In the genomic region with DNA sequence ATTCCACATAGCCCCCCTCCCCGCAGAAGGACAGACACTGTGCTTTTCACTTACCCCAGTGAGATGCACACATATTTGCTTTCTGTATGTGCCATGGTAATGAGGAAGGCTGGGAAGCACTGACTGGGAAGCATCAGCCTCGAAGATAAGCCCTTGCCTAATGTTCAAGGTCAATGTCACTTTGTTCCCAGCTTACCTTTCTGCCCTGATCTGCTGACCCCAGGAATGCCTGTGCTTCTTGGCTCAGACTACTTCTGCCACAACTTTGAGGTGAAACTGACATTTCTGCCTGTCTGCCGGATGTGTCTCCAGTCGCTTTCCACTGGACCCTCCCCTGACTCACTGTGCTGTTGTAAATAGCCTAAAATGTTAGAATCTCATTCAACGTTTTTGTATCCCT, we compare ENCODE assay signal across 1 cellular context.
TF ChIP-seq lines count a peak whose summit lies in the region.

No MANE protein-coding gene starts in this region.

TF ChIP-seq in HepG2, 621 proteins besides CTCF, POLR2A, EP300 and RAD21 (continued from another document and continues in another):
- TF ChIP-seq, protein P1, sequence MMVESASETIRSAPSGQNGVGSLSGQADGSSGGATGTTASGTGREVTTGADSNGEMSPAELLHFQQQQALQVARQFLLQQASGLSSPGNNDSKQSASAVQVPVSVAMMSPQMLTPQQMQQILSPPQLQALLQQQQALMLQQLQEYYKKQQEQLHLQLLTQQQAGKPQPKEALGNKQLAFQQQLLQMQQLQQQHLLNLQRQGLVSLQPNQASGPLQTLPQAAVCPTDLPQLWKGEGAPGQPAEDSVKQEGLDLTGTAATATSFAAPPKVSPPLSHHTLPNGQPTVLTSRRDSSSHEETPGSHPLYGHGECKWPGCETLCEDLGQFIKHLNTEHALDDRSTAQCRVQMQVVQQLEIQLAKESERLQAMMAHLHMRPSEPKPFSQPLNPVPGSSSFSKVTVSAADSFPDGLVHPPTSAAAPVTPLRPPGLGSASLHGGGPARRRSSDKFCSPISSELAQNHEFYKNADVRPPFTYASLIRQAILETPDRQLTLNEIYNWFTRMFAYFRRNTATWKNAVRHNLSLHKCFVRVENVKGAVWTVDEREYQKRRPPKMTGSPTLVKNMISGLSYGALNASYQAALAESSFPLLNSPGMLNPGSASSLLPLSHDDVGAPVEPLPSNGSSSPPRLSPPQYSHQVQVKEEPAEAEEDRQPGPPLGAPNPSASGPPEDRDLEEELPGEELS (CRISPR knock-in tag; IDR thresholded peaks at IDR 0.05), result peak; percentile 55; the same call in 1 of the 2 replicates
- TF ChIP-seq PAX8 (CRISPR knock-in tag; IDR thresholded peaks at IDR 0.05; ENCODE audit: borderline replicate concordance) (no peak), ZBTB8A (CRISPR knock-in tag; IDR thresholded peaks at IDR 0.05; ENCODE audit: borderline replicate concordance, low read depth) (no peak), MAZ (IDR thresholded peaks at IDR 0.05; ENCODE audit: borderline replicate concordance, low read depth, low read length) (no peak), MAZ (CRISPR knock-in tag; IDR thresholded peaks at IDR 0.05; ENCODE audit: low read depth) (no peak), PHF8 (CRISPR knock-in tag; IDR thresholded peaks at IDR 0.05) (no peak), FLYWCH1 (CRISPR knock-in tag; IDR thresholded peaks at IDR 0.05) (no peak), SOX5 (CRISPR knock-in tag; IDR thresholded peaks at IDR 0.05; ENCODE audit: borderline replicate concordance) (no peak), ZNF678 (CRISPR knock-in tag; IDR thresholded peaks at IDR 0.05) (no peak), ZBTB7B (CRISPR knock-in tag; IDR thresholded peaks at IDR 0.05) (no peak), ZNF326 (CRISPR knock-in tag; IDR thresholded peaks at IDR 0.05; ENCODE audit: borderline replicate concordance) (no peak), ZNF766 (CRISPR knock-in tag; IDR thresholded peaks at IDR 0.05; ENCODE audit: borderline replicate concordance) (no peak), ZNF256 (CRISPR knock-in tag; conservative IDR thresholded peaks at IDR 0.05) (no peak), HNRNPL (IDR thresholded peaks at IDR 0.05; ENCODE audit: low read depth, low read length) (no peak), NCOA2 (CRISPR knock-in tag; IDR thresholded peaks at IDR 0.05) (peak; percentile 45; the same call in 1 of the 2 replicates), TSC22D2 (CRISPR knock-in tag; IDR thresholded peaks at IDR 0.05; ENCODE audit: borderline replicate concordance) (no peak), TMF1 (CRISPR knock-in tag; IDR thresholded peaks at IDR 0.05; ENCODE audit: low read depth) (no peak), RBM22 (optimal IDR thresholded peaks at IDR 0.05; ENCODE audit: low read length) (no peak), POGZ (CRISPR knock-in tag; IDR thresholded peaks at IDR 0.05) (peak; percentile 53; the same call in 1 of the 2 replicates), GABPA (IDR thresholded peaks at IDR 0.05; ENCODE audit: low read depth, low read length) (no peak), GABPA (CRISPR knock-in tag; IDR thresholded peaks at IDR 0.05; ENCODE audit: low read depth) (no peak), BCL6 (CRISPR knock-in tag; IDR thresholded peaks at IDR 0.05) (peak; percentile 80), ZNF615 (CRISPR knock-in tag; IDR thresholded peaks at IDR 0.05; ENCODE audit: borderline replicate concordance) (no peak), KDM3A (CRISPR knock-in tag; IDR thresholded peaks at IDR 0.05; ENCODE audit: low read depth) (no peak), ZNF383 (CRISPR knock-in tag; IDR thresholded peaks at IDR 0.05; ENCODE audit: borderline replicate concordance) (no peak), ZNF839 (CRISPR knock-in tag; IDR thresholded peaks at IDR 0.05; ENCODE audit: borderline replicate concordance) (no peak), HDAC2 (CRISPR knock-in tag; IDR thresholded peaks at IDR 0.05) (peak; percentile 59; the same call in 1 of the 2 replicates), SETDB1 (CRISPR knock-in tag; IDR thresholded peaks at IDR 0.05; ENCODE audit: borderline replicate concordance) (no peak), ZNF558 (CRISPR knock-in tag; IDR thresholded peaks at IDR 0.05; ENCODE audit: borderline replicate concordance) (no peak), ZNF234 (CRISPR knock-in tag; conservative IDR thresholded peaks at IDR 0.05) (no peak), HOXA9 (CRISPR knock-in tag; IDR thresholded peaks at IDR 0.05; ENCODE audit: borderline replicate concordance) (no peak), ETV6 (CRISPR knock-in tag; conservative IDR thresholded peaks at IDR 0.05) (no peak), ZNF556 (CRISPR knock-in tag; IDR thresholded peaks at IDR 0.05; ENCODE audit: borderline replicate concordance) (no peak), SOX6 (IDR thresholded peaks at IDR 0.05) (no peak), SOX6 (CRISPR knock-in tag; IDR thresholded peaks at IDR 0.05) (peak; percentile 32; the same call in 1 of the 2 replicates), ZNF180 (CRISPR knock-in tag; IDR thresholded peaks at IDR 0.05; ENCODE audit: borderline replicate concordance, low read depth) (no peak), ZNF768 (CRISPR knock-in tag; IDR thresholded peaks at IDR 0.05) (no peak), ZSCAN30 (CRISPR knock-in tag; IDR thresholded peaks at IDR 0.05) (no peak), ZNF570 (CRISPR knock-in tag; IDR thresholded peaks at IDR 0.05; ENCODE audit: borderline replicate concordance) (no peak), ZNF12 (CRISPR knock-in tag; IDR thresholded peaks at IDR 0.05) (no peak), SKI (IDR thresholded peaks at IDR 0.05; ENCODE audit: partially characterized antibody) (peak; percentile 83), SUZ12 (IDR thresholded peaks at IDR 0.05; ENCODE audit: low read depth, low read length) (no peak), TARDBP (CRISPR knock-in tag; IDR thresholded peaks at IDR 0.05) (0 out of 2 replicates have a peak, but pooled peaks have one; percentile 45), DPF2 (CRISPR knock-in tag; IDR thresholded peaks at IDR 0.05; ENCODE audit: borderline replicate concordance, low read depth) (no peak)
- TF ChIP-seq, protein P2, sequence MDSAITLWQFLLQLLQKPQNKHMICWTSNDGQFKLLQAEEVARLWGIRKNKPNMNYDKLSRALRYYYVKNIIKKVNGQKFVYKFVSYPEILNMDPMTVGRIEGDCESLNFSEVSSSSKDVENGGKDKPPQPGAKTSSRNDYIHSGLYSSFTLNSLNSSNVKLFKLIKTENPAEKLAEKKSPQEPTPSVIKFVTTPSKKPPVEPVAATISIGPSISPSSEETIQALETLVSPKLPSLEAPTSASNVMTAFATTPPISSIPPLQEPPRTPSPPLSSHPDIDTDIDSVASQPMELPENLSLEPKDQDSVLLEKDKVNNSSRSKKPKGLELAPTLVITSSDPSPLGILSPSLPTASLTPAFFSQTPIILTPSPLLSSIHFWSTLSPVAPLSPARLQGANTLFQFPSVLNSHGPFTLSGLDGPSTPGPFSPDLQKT (CRISPR knock-in tag; IDR thresholded peaks at IDR 0.05; ENCODE audit: borderline replicate concordance), result no peak
- TF ChIP-seq, protein P3, sequence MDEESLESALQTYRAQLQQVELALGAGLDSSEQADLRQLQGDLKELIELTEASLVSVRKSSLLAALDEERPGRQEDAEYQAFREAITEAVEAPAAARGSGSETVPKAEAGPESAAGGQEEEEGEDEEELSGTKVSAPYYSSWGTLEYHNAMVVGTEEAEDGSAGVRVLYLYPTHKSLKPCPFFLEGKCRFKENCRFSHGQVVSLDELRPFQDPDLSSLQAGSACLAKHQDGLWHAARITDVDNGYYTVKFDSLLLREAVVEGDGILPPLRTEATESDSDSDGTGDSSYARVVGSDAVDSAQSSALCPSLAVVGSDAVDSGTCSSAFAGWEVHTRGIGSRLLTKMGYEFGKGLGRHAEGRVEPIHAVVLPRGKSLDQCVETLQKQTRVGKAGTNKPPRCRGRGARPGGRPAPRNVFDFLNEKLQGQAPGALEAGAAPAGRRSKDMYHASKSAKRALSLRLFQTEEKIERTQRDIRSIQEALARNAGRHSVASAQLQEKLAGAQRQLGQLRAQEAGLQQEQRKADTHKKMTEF (CRISPR knock-in tag; IDR thresholded peaks at IDR 0.05), result no peak
- TF ChIP-seq, protein P4, sequence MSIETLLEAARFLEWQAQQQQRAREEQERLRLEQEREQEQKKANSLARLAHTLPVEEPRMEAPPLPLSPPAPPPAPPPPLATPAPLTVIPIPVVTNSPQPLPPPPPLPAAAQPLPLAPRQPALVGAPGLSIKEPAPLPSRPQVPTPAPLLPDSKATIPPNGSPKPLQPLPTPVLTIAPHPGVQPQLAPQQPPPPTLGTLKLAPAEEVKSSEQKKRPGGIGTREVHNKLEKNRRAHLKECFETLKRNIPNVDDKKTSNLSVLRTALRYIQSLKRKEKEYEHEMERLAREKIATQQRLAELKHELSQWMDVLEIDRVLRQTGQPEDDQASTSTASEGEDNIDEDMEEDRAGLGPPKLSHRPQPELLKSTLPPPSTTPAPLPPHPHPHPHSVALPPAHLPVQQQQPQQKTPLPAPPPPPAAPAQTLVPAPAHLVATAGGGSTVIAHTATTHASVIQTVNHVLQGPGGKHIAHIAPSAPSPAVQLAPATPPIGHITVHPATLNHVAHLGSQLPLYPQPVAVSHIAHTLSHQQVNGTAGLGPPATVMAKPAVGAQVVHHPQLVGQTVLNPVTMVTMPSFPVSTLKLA (IDR thresholded peaks at IDR 0.05), result no peak
- TF ChIP-seq, protein P5, sequence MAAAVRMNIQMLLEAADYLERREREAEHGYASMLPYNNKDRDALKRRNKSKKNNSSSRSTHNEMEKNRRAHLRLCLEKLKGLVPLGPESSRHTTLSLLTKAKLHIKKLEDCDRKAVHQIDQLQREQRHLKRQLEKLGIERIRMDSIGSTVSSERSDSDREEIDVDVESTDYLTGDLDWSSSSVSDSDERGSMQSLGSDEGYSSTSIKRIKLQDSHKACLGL (CRISPR knock-in tag; IDR thresholded peaks at IDR 0.05), result no peak
- TF ChIP-seq, protein P6, sequence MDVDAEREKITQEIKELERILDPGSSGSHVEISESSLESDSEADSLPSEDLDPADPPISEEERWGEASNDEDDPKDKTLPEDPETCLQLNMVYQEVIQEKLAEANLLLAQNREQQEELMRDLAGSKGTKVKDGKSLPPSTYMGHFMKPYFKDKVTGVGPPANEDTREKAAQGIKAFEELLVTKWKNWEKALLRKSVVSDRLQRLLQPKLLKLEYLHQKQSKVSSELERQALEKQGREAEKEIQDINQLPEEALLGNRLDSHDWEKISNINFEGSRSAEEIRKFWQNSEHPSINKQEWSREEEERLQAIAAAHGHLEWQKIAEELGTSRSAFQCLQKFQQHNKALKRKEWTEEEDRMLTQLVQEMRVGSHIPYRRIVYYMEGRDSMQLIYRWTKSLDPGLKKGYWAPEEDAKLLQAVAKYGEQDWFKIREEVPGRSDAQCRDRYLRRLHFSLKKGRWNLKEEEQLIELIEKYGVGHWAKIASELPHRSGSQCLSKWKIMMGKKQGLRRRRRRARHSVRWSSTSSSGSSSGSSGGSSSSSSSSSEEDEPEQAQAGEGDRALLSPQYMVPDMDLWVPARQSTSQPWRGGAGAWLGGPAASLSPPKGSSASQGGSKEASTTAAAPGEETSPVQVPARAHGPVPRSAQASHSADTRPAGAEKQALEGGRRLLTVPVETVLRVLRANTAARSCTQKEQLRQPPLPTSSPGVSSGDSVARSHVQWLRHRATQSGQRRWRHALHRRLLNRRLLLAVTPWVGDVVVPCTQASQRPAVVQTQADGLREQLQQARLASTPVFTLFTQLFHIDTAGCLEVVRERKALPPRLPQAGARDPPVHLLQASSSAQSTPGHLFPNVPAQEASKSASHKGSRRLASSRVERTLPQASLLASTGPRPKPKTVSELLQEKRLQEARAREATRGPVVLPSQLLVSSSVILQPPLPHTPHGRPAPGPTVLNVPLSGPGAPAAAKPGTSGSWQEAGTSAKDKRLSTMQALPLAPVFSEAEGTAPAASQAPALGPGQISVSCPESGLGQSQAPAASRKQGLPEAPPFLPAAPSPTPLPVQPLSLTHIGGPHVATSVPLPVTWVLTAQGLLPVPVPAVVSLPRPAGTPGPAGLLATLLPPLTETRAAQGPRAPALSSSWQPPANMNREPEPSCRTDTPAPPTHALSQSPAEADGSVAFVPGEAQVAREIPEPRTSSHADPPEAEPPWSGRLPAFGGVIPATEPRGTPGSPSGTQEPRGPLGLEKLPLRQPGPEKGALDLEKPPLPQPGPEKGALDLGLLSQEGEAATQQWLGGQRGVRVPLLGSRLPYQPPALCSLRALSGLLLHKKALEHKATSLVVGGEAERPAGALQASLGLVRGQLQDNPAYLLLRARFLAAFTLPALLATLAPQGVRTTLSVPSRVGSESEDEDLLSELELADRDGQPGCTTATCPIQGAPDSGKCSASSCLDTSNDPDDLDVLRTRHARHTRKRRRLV (CRISPR knock-in tag; IDR thresholded peaks at IDR 0.05), result no peak
- TF ChIP-seq, protein P7, sequence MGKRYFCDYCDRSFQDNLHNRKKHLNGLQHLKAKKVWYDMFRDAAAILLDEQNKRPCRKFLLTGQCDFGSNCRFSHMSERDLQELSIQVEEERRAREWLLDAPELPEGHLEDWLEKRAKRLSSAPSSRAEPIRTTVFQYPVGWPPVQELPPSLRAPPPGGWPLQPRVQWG (CRISPR knock-in tag; IDR thresholded peaks at IDR 0.05; ENCODE audit: borderline replicate concordance, low read depth), result no peak
- TF ChIP-seq, protein P8, sequence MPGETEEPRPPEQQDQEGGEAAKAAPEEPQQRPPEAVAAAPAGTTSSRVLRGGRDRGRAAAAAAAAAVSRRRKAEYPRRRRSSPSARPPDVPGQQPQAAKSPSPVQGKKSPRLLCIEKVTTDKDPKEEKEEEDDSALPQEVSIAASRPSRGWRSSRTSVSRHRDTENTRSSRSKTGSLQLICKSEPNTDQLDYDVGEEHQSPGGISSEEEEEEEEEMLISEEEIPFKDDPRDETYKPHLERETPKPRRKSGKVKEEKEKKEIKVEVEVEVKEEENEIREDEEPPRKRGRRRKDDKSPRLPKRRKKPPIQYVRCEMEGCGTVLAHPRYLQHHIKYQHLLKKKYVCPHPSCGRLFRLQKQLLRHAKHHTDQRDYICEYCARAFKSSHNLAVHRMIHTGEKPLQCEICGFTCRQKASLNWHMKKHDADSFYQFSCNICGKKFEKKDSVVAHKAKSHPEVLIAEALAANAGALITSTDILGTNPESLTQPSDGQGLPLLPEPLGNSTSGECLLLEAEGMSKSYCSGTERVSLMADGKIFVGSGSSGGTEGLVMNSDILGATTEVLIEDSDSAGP (CRISPR knock-in tag; IDR thresholded peaks at IDR 0.05; ENCODE audit: borderline replicate concordance), result no peak
- TF ChIP-seq, protein P9, sequence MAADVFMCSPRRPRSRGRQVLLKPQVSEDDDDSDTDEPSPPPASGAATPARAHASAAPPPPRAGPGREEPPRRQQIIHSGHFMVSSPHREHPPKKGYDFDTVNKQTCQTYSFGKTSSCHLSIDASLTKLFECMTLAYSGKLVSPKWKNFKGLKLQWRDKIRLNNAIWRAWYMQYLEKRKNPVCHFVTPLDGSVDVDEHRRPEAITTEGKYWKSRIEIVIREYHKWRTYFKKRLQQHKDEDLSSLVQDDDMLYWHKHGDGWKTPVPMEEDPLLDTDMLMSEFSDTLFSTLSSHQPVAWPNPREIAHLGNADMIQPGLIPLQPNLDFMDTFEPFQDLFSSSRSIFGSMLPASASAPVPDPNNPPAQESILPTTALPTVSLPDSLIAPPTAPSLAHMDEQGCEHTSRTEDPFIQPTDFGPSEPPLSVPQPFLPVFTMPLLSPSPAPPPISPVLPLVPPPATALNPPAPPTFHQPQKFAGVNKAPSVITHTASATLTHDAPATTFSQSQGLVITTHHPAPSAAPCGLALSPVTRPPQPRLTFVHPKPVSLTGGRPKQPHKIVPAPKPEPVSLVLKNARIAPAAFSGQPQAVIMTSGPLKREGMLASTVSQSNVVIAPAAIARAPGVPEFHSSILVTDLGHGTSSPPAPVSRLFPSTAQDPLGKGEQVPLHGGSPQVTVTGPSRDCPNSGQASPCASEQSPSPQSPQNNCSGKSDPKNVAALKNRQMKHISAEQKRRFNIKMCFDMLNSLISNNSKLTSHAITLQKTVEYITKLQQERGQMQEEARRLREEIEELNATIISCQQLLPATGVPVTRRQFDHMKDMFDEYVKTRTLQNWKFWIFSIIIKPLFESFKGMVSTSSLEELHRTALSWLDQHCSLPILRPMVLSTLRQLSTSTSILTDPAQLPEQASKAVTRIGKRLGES (CRISPR knock-in tag; IDR thresholded peaks at IDR 0.05; ENCODE audit: borderline replicate concordance), result no peak
